8 cellular contexts compared by ENCODE assay signal in the genomic region with DNA sequence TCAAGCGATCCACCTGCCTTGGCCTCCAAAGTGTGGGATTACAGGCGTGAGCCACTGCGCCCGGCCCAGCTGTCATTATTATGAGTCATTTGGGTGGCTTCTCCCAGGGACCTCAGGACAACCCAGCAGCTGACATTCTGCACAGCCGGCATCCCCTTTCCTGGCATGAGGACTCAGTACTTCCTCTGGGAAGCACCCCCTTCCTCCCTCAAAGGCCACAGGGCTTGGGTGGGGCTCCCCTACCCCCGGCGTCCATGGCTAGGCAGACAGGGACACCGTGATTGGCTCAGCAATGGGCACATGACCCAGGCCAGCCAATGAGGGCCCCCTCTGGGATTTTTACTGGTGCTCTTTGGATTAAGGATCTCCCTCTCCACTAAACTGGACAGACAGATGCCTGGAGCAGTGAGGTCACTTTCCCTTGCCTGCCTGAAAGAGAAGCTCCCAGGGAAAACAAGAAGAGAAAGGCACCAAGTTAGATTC. TPM values are rescaled to one million over a fixed set of nuclear protein-coding genes. Genes with fewer than 3 reads are reported as not detected.
DNase-seq lines count a peak whose midpoint lies in the region; ATAC-seq, FAIRE-seq and TF ChIP-seq lines count a peak whose summit lies in the region.

No MANE protein-coding gene starts in this region.

- H3K27me3 ChIP-seq in OCI-LY1 (ENCODE audit: insufficient read depth, low read length) (no peaks in the 10 kb centered on the region), endothelial cell of umbilical vein (ENCODE audit: control insufficient read depth in 2 of 2, insufficient read depth in 2 of 2, low read length in 2 of 2) (no peaks in the 10 kb centered on the region)
- no peaks in the 10 kb centered on the region for H3K27me3 ChIP-seq in naive thymus-derived CD4-positive, alpha-beta T cell (ENCODE audit: control insufficient read depth in 2 of 2, insufficient read depth in 2 of 2, low read length in 2 of 2)

- peaks cover 5 to 8% (median 7%) of the 10 kb centered on the region in 5 donors for H3K27me3 Mint-ChIP-seq in naive thymus-derived CD4-positive, alpha-beta T cell

- peaks cover 91% of the 10 kb centered on the region for H3K4me1 ChIP-seq in OCI-LY1 (ENCODE audit: insufficient read depth, low read length, severe bottlenecking)
- peaks cover 16% of the 10 kb centered on the region for H3K4me1 ChIP-seq in endothelial cell of umbilical vein (ENCODE audit: control insufficient read depth, extremely low read depth, insufficient read depth, low read length)
- peaks cover 0 to 9% of the 10 kb centered on the region in 2 donors for H3K4me1 ChIP-seq in naive thymus-derived CD4-positive, alpha-beta T cell (ENCODE audit: control insufficient read depth in 2 of 2, insufficient read depth in 2 of 2, low read length in 2 of 2)

- BruUV-seq in endothelial cell of umbilical vein (replicated peaks; lab: Mats Ljungman, UMichigan), result no TSS peak

- TF ChIP-seq POLR2A in endothelial cell of umbilical vein (IDR thresholded peaks at IDR 0.05; ENCODE audit: low read depth, low read length), result no peak

- no peaks in the 10 kb centered on the region for H3K9me2 ChIP-seq in OCI-LY1 (ENCODE audit: low read depth, low read length)

- no peak overlapping the region for H3K4me3 Mint-ChIP-seq in naive thymus-derived CD4-positive, alpha-beta T cell

- peak overlapping the region; percentile 24; the same call in 1 of the 2 replicates for H3K4me2 ChIP-seq in OCI-LY1 (ENCODE audit: low read length)
- H3K4me2 ChIP-seq in endothelial cell of umbilical vein (ENCODE audit: insufficient read depth, low read length), result no peak overlapping the region

- intact Hi-C loops in endothelial cell of umbilical vein (cut with micrococcal nuclease), result no loop called here
- intact Hi-C loops in naive thymus-derived CD4-positive, alpha-beta T cell (cut with micrococcal nuclease), result no loop called here

- H3K9ac ChIP-seq in OCI-LY1 (ENCODE audit: low read length), result no peak overlapping the region; the same call in 1 of the 2 replicates
- H3K9ac ChIP-seq in endothelial cell of umbilical vein (replicated peaks; ENCODE audit: extremely low read depth, insufficient read depth, low read length), result no peak overlapping the region

- peak; percentile 37 for ATAC-seq in naive thymus-derived CD4-positive, alpha-beta T cell
- no peak for ATAC-seq in GM21381 (IDR thresholded peaks at IDR 0.05; ENCODE audit: unreplicated experiment)
- ATAC-seq in GM21390 (IDR thresholded peaks at IDR 0.05; ENCODE audit: unreplicated experiment), result no peak
- ATAC-seq in HG03108 (IDR thresholded peaks at IDR 0.05; ENCODE audit: unreplicated experiment), result no peak

- H4K20me1 ChIP-seq in OCI-LY1 (ENCODE audit: insufficient read depth, low read length) (no peaks in the 10 kb centered on the region), endothelial cell of umbilical vein (replicated peaks; ENCODE audit: control insufficient read depth, extremely low read depth, insufficient read depth, low read length) (no peaks in the 10 kb centered on the region)

- H3K27ac Mint-ChIP-seq in naive thymus-derived CD4-positive, alpha-beta T cell, result no peak overlapping the region

- H3K36me3 Mint-ChIP-seq in naive thymus-derived CD4-positive, alpha-beta T cell, result no peaks in the 10 kb centered on the region

- DNase-seq in COLO668 (lab: John Stamatoyannopoulos, UW; ENCODE audit: unreplicated experiment) (peak; percentile 25), endothelial cell of umbilical vein (ENCODE audit: low read depth, low spot score) (peak; percentile 40), mucosa of gallbladder (ENCODE audit: low spot score) (no peak)
- DNase-seq in naive thymus-derived CD4-positive, alpha-beta T cell, result no peak

- H3K27ac ChIP-seq in OCI-LY1 (ENCODE audit: low read depth, low read length, poor library complexity, severe bottlenecking) (peak overlapping the region; percentile 92), endothelial cell of umbilical vein (ENCODE audit: insufficient read depth, low read depth, low read length) (peak overlapping the region; percentile 12)
- no peak overlapping the region for H3K27ac ChIP-seq in naive thymus-derived CD4-positive, alpha-beta T cell (ENCODE audit: low read depth, low read length)

- H3K9me3 ChIP-seq in OCI-LY1 (ENCODE audit: low read length) (no peaks in the 10 kb centered on the region), endothelial cell of umbilical vein (replicated peaks; ENCODE audit: control insufficient read depth, insufficient read depth, low read length) (no peaks in the 10 kb centered on the region)
- H3K9me3 ChIP-seq in naive thymus-derived CD4-positive, alpha-beta T cell (ENCODE audit: control insufficient read depth in 2 of 3, low read length in 3 of 3), result no peaks in the 10 kb centered on the region

- H3K9me1 ChIP-seq in endothelial cell of umbilical vein (replicated peaks; ENCODE audit: control insufficient read depth, extremely low read depth, insufficient read depth, low read length), result no peaks in the 10 kb centered on the region

- no peak overlapping the region for H2AFZ ChIP-seq in OCI-LY1 (ENCODE audit: low read length)
- H2AFZ ChIP-seq in endothelial cell of umbilical vein (ENCODE audit: low read depth, low read length), result no peak overlapping the region

- peaks cover 0 to 2% (median 0%) of the 10 kb centered on the region in 11 donors for H3K9me3 Mint-ChIP-seq in naive thymus-derived CD4-positive, alpha-beta T cell

- POLR2A ChIA-PET in endothelial cell of umbilical vein (lab: Charles Lee), result no interaction called here
- POLR2A ChIA-PET in naive thymus-derived CD4-positive, alpha-beta T cell (lab: Charles Lee), result no interaction called here

- H3K4me1 Mint-ChIP-seq in naive thymus-derived CD4-positive, alpha-beta T cell, result peaks cover 0 to 9% (median 5%) of the 10 kb centered on the region in 7 donors

- TF ChIP-seq CTCF in OCI-LY1 (IDR thresholded peaks at IDR 0.05; ENCODE audit: low read length) (no peak), endothelial cell of umbilical vein (IDR thresholded peaks at IDR 0.05; ENCODE audit: extremely low read depth in 1 of 2, insufficient read depth in 1 of 2, low read depth in 1 of 2, low read length in 2 of 2) (no peak)

- H3F3A ChIP-seq in OCI-LY1 (ENCODE audit: insufficient read depth, low read length), result no peaks in the 10 kb centered on the region

- no peaks in the 10 kb centered on the region for H3K79me2 ChIP-seq in OCI-LY1 (ENCODE audit: insufficient read depth, low read length)
- peaks cover 30% of the 10 kb centered on the region for H3K79me2 ChIP-seq in endothelial cell of umbilical vein (ENCODE audit: control insufficient read depth, insufficient read depth, low read length)

- FAIRE-seq in endothelial cell of umbilical vein (lab: Jason Lieb, UNC), result peak; percentile 81

- H3K4me3 ChIP-seq in OCI-LY1 (ENCODE audit: low read depth, low read length, poor library complexity, severe bottlenecking), result peak overlapping the region; percentile 9
- no peak overlapping the region for H3K4me3 ChIP-seq in endothelial cell of umbilical vein (replicated peaks in 1 of 3; ENCODE audit: insufficient read depth in 1 of 3, low read depth in 1 of 3, low read length in 3 of 3)
- no peak overlapping the region for H3K4me3 ChIP-seq in naive thymus-derived CD4-positive, alpha-beta T cell (ENCODE audit: low read length)

- dilution Hi-C loops in endothelial cell of umbilical vein (cut with MboI; ENCODE audit: extremely low pct_ligation_motif_present, low sequenced_read_pairs), result no loop called here

- peaks cover 56% of the 10 kb centered on the region for H3K36me3 ChIP-seq in OCI-LY1 (ENCODE audit: insufficient read depth, low read length)
- H3K36me3 ChIP-seq in endothelial cell of umbilical vein (ENCODE audit: control insufficient read depth in 2 of 2, extremely low read depth in 1 of 2, insufficient read depth in 2 of 2, low read length in 2 of 2), result peaks cover 10 to 20% of the 10 kb centered on the region in 2 experiments
- no peaks in the 10 kb centered on the region for H3K36me3 ChIP-seq in naive thymus-derived CD4-positive, alpha-beta T cell (ENCODE audit: control insufficient read depth in 2 of 3, insufficient read depth in 3 of 3, low read length in 3 of 3)

- CTCF ChIA-PET in endothelial cell of umbilical vein (lab: Charles Lee), result interaction anchor here (0.9 to 5.3 kb wide), 3 partner anchors 12 to 65 kb away, joined by 3 to 25 read pairs (median 5); no protein-coding TSS in a partner anchor
- CTCF ChIA-PET in naive thymus-derived CD4-positive, alpha-beta T cell (lab: Charles Lee), result no interaction called here

RNA-seq across cellular contexts. Expression of a gene that starts 6.0 kb away (rescaled TPM):
- 77.9 and 78.0 TPM in 2 replicates for total RNA-seq in endothelial cell of umbilical vein
- 41.7 and 48.1 TPM in 2 replicates for polyA plus RNA-seq in endothelial cell of umbilical vein
- polyA plus RNA-seq in endothelial cell of umbilical vein (2011; cell fraction: cytosol; rRNA removed), result 37.0 and 37.1 TPM in 2 replicates
- polyA plus RNA-seq in endothelial cell of umbilical vein (2011; cell fraction: nucleus; rRNA removed), result 101 and 115 TPM in 2 replicates
- 49.4 and 55.2 TPM in 2 replicates for polyA plus RNA-seq in endothelial cell of umbilical vein (2012)
- 75.6 and 93.5 TPM in 2 replicates for polyA minus RNA-seq in endothelial cell of umbilical vein
- polyA minus RNA-seq in endothelial cell of umbilical vein (2011; cell fraction: cytosol; rRNA and poly(A)+ RNA removed), result 60.2 TPM
- polyA minus RNA-seq in endothelial cell of umbilical vein (2011; cell fraction: nucleus; rRNA and poly(A)+ RNA removed), result 52.0 and 75.1 TPM in 2 replicates
- 1 to 10 TPM in 1 of 5 experiments, under 1 TPM in 4; 0.32 to 2.9 (median 0.53) TPM for total RNA-seq in naive thymus-derived CD4-positive, alpha-beta T cell
- not detected for polyA plus RNA-seq in naive thymus-derived CD4-positive, alpha-beta T cell
- 225 TPM for total RNA-seq in mucosa of gallbladder

RNA-seq across cellular contexts. Expression of a gene that starts 35.7 kb away (rescaled TPM):
- 68.5 and 70.0 TPM in 2 replicates for total RNA-seq in endothelial cell of umbilical vein
- polyA plus RNA-seq in endothelial cell of umbilical vein, result 17.2 and 19.8 TPM in 2 replicates
- polyA plus RNA-seq in endothelial cell of umbilical vein (2011; cell fraction: cytosol; rRNA removed), result 21.3 and 22.1 TPM in 2 replicates
- polyA plus RNA-seq in endothelial cell of umbilical vein (2011; cell fraction: nucleus; rRNA removed), result 24.9 and 33.2 TPM in 2 replicates
- 13.1 and 17.4 TPM in 2 replicates for polyA plus RNA-seq in endothelial cell of umbilical vein (2012)
- 54.8 and 79.1 TPM in 2 replicates for polyA minus RNA-seq in endothelial cell of umbilical vein
- 78.2 TPM for polyA minus RNA-seq in endothelial cell of umbilical vein (2011; cell fraction: cytosol; rRNA and poly(A)+ RNA removed)
- polyA minus RNA-seq in endothelial cell of umbilical vein (2011; cell fraction: nucleus; rRNA and poly(A)+ RNA removed), result 10.7 and 12.5 TPM in 2 replicates
- total RNA-seq in naive thymus-derived CD4-positive, alpha-beta T cell, result 10 to 100 TPM in 1 of 5 experiments, 1 to 10 TPM in 2, under 1 TPM in 2; 0.56 to 45.4 (median 1.9) TPM
- polyA plus RNA-seq in naive thymus-derived CD4-positive, alpha-beta T cell, result under 1 TPM in 1 of 2 donors, not detected in 1; 0.33 TPM
- total RNA-seq in mucosa of gallbladder, result 2.1 TPM

RNA-seq across cellular contexts. Expression of a gene that starts 48.1 kb away (rescaled TPM):
- not detected in 2 replicates for total RNA-seq in endothelial cell of umbilical vein
- polyA plus RNA-seq in endothelial cell of umbilical vein, result not detected in 2 replicates
- not detected in 2 replicates for polyA plus RNA-seq in endothelial cell of umbilical vein (2011; cell fraction: cytosol; rRNA removed)
- polyA plus RNA-seq in endothelial cell of umbilical vein (2011; cell fraction: nucleus; rRNA removed), result not detected in 2 replicates
- not detected in 2 replicates for polyA plus RNA-seq in endothelial cell of umbilical vein (2012)
- polyA minus RNA-seq in endothelial cell of umbilical vein, result not detected in 2 replicates
- not detected for polyA minus RNA-seq in endothelial cell of umbilical vein (2011; cell fraction: cytosol; rRNA and poly(A)+ RNA removed)
- not detected in 2 replicates for polyA minus RNA-seq in endothelial cell of umbilical vein (2011; cell fraction: nucleus; rRNA and poly(A)+ RNA removed)
- total RNA-seq in naive thymus-derived CD4-positive, alpha-beta T cell, result not detected
- not detected for polyA plus RNA-seq in naive thymus-derived CD4-positive, alpha-beta T cell
- 0.95 TPM for total RNA-seq in mucosa of gallbladder

Comparison
In these comparisons a context has a peak if more than half of its experiments do, and no peak if none do; other contexts are left out.
1. DNase-seq: peak in COLO668 (single experiment) and endothelial cell of umbilical vein (single experiment); none in naive thymus-derived CD4-positive, alpha-beta T cell (0 of 9) and mucosa of gallbladder (single experiment).
2. RNA of a gene that starts 6.0 kb away (total RNA-seq): 225 TPM in mucosa of gallbladder (single experiment) and 77.9 to 78.0 TPM in endothelial cell of umbilical vein; 0.32 to 2.9 TPM in naive thymus-derived CD4-positive, alpha-beta T cell; every median in the first group is over 10 times any median in the second.